25 cellular contexts compared by ENCODE assay signal in the genomic region with DNA sequence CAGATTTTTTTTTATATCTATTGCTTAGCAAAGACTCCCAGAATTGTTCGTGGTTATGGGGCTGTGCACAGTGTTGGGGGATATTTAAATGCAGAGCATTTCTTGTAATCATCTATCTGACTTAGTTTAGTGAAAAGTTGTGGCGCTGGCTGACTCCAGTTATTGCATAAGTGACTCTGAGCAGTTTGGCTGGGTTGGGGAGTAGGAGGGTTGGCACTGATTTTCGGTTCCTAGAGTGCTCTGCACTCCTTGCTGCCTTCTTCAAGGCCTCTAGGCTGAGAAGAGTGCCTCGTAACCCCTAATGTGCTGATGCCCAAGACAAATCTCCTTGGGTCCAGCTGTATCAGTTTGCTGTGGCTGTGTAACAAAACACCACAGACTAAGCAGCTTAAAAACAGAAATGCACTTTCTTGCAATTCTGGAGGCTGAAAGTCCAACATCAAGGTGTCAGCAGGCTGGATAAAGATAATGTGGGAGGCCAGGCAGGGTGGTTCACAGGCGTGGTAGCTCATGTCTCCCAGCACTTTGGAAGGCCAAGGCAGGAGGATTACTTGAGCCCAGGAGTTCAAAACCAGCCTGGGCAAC.
"Had no signal": no experiment of that assay in that cellular context is flagged by ENCODE, and none has a peak within 500 bp of the region (broad histone marks: within the 10 kb centered on the region; RNA-seq: fewer than 3 reads in every experiment).

No MANE protein-coding gene starts in this region.

- H2AFZ ChIP-seq: PC-9 had no signal

- H3K9me3 ChIP-seq: MG63 had no signal

- H3K27me3 ChIP-seq: brain microvascular endothelial cell, cardiac muscle cell, MG63 had no signal

- H3K4me3 ChIP-seq: cardiac muscle cell, MG63, PC-9 had no signal

- H3K36me3 ChIP-seq: brain microvascular endothelial cell, cardiac muscle cell, MG63 had no signal

- DNase-seq: activated B cell treated with CpG ODN at 0.5 μM for 24 hours; activated CD4-positive, alpha-beta memory T cell treated with anti-CD3 and anti-CD28 coated beads for 36 hours; activated CD4-positive, alpha-beta T cell treated with anti-CD3 and anti-CD28 coated beads, Interleukin-2, amount 10 ng/mL, durations not matched to agents 7 days and 5 days; activated CD8-positive, alpha-beta memory T cell treated with anti-CD3 and anti-CD28 coated beads for 24 hours; activated effector memory CD4-positive, alpha-beta T cell treated with anti-CD3 and anti-CD28 coated beads, Interleukin-2, amount 50 U/mL, for 16 hours; activated naive CD4-positive, alpha-beta T cell treated with Interleukin-2 at 50 U/mL for 16 hours; activated T-cell treated with anti-CD3 and anti-CD28 coated beads, Interleukin-2, amount 50 U/mL, for 4 hours; brain microvascular endothelial cell; MG63; NCI-H1092 treated with DMSO at 0.1 percent for 48 hours; NCI-H1417 treated with DMSO at 0.1 percent for 48 hours; NCI-H1694; NCI-H2029; NCI-H2107; NCI-H2171 treated with DMSO at 0.1 percent for 48 hours; NCI-H345; NCI-H510A; NCI-H526 treated with DMSO at 0.1 percent for 48 hours; NCI-H82; PC-9; SHP77 treated with DMSO at 0.1 percent for 48 hours; T-helper 17 cell; T-helper 9 cell had no signal

- H3K4me2 ChIP-seq: PC-9 had no signal

- H3K27ac ChIP-seq: brain microvascular endothelial cell, cardiac muscle cell, PC-9 had no signal

- ATAC-seq: activated naive CD4-positive, alpha-beta T cell treated with anti-CD3 and anti-CD28 coated beads, Interleukin-2, amount 50 U/mL, for 72 hours; activated T-cell treated with anti-CD3 and anti-CD28 coated beads, Interleukin-2, amount 50 U/mL, for 4 hours; T-helper 17 cell had no signal
